10 cellular contexts compared by ENCODE assay signal in the genomic region with DNA sequence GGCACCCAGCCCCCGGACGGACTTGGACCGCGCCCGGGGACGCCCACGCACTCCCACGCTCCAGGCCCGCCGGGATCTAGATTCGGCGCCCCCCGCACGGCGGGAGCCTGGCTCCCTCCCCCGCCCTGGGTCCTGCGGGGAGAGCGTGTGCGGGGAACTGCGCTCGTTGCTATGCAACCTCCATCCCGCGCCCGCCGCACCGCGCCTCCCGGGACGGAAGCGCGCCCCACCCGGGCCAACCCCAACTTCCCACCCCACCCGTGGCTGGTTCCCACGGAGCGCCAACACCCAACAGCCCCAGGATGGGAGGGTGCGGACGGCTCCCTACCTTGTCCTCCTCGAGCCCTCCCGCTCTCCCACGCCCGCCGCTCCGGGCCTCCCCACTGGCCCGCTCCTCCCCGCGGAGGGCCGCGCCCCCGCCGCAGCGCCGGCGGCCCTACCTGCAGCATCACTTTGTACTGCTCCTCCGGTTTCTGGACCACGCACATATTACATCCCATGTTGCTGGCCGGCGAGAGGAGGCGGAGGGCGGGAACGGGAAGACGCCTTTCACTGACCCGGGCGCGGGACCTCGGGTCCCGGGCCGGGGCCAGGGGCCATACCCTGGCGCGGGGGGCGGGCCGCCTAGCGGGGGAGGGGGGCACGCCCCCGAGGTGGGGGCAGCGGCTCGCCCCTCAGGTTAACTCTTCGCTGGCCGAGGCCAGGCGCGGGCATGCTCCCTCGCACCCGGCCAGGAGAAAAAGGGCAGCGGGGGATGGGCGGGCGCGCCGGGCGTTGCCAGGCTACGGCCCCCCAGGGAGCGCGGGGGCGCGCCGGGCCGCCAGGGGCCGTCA. TPM values are rescaled to one million over a fixed set of nuclear protein-coding genes. Genes with fewer than 3 reads are reported as not detected.
DNase-seq lines count a peak whose midpoint lies in the region; ATAC-seq, FAIRE-seq and TF ChIP-seq lines count a peak whose summit lies in the region.
"Had no signal": no experiment of that assay in that cellular context is flagged by ENCODE, and none has a peak within 500 bp of the region (broad histone marks: within the 10 kb centered on the region; RNA-seq: fewer than 3 reads in every experiment).

A gene with protein sequence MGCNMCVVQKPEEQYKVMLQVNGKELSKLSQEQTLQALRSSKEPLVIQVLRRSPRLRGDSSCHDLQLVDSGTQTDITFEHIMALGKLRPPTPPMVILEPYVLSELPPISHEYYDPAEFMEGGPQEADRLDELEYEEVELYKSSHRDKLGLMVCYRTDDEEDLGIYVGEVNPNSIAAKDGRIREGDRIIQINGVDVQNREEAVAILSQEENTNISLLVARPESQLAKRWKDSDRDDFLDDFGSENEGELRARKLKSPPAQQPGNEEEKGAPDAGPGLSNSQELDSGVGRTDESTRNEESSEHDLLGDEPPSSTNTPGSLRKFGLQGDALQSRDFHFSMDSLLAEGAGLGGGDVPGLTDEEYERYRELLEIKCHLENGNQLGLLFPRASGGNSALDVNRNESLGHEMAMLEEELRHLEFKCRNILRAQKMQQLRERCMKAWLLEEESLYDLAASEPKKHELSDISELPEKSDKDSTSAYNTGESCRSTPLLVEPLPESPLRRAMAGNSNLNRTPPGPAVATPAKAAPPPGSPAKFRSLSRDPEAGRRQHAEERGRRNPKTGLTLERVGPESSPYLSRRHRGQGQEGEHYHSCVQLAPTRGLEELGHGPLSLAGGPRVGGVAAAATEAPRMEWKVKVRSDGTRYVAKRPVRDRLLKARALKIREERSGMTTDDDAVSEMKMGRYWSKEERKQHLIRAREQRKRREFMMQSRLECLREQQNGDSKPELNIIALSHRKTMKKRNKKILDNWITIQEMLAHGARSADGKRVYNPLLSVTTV (minus strand): TSS at position 746 of the 833 bp plus-strand sequence. CDS start 246 bp downstream, at position 500.

- no peak within 1 kb of the TSS; the same call in 1 of the 2 replicates for H3K27ac ChIP-seq in H1 (ENCODE audit: low read depth, low read length)

- H3K4me2 ChIP-seq in H1 (ENCODE audit: insufficient read depth in 1 of 2, low read depth in 2 of 2, low read length in 2 of 2), result peak within 1 kb of the TSS; percentile 75 to 79

- peak within 1 kb of the TSS; percentile 50 for H3K9ac ChIP-seq in NT2/D1 (ENCODE audit: insufficient read length, low read depth)
- H3K9ac ChIP-seq in H1 (replicated peaks in 1 of 4; ENCODE audit: extremely low read depth in 1 of 4, low read depth in 3 of 4, low read length in 3 of 4), result peak within 1 kb of the TSS in 3 of 4 experiments; percentile 13 to 43 (median 24); a peak in 4 of 7 replicates

- no peak for DNase-seq in Caco-2
- DNase-seq in NT2/D1 (ENCODE audit: low read depth, low spot score), result no peak
- peak in 1 of 2 experiments; percentile 67 for DNase-seq in H1 (ENCODE audit: low read depth in 1 of 2, low spot score in 2 of 2)
- DNase-seq in osteocyte (ENCODE audit: extremely low spot score, unreplicated experiment), result no peak
- no peak for DNase-seq in NCI-H128 (lab: John Stamatoyannopoulos, UW; ENCODE audit: unreplicated experiment)
- DNase-seq in NCI-H1092 treated with DMSO at 0.1 percent for 48 hours (lab: John Stamatoyannopoulos, UW), result no peak
- DNase-seq in OCI-M2 (lab: John Stamatoyannopoulos, UW; ENCODE audit: unreplicated experiment), result no peak
- DNase-seq: NCI-H510A had no signal

- H2AFZ ChIP-seq in H1 (ENCODE audit: low read length), result no peak within 1 kb of the TSS

- no peaks in the 10 kb centered on the region for H4K20me1 ChIP-seq in H1 (replicated peaks in 1 of 2; ENCODE audit: control insufficient read depth in 1 of 2, insufficient read depth in 2 of 2, low read length in 2 of 2)

- H3K9me3 Mint-ChIP-seq in Caco-2 (ENCODE audit: unreplicated experiment) (no peaks in the 10 kb centered on the region), osteocyte (ENCODE audit: unreplicated experiment) (peaks cover 11% of the 10 kb centered on the region)

- H4K91ac ChIP-seq in H1 (replicated peaks; ENCODE audit: insufficient read length, low read length), result no peak within 1 kb of the TSS

- no peak within 1 kb of the TSS for H2BK20ac ChIP-seq in H1 (ENCODE audit: low read length)

- intact Hi-C loops in Caco-2 (cut with micrococcal nuclease; ENCODE audit: unreplicated experiment), result no loop called here

- POLR2A ChIA-PET in Caco-2 (lab: Charles Lee), result no interaction called here
- POLR2A ChIA-PET in H1 (lab: Charles Lee; ENCODE audit: partially characterized antibody), result interaction anchor here (3.6 kb wide), 1 partner anchor 11 kb away, joined by 23 read pairs; no protein-coding TSS in a partner anchor

- H3K4me1 Mint-ChIP-seq in Caco-2 (ENCODE audit: low read depth, unreplicated experiment) (no peaks in the 10 kb centered on the region), osteocyte (ENCODE audit: unreplicated experiment) (peaks cover 7% of the 10 kb centered on the region)

- H3K36me3 ChIP-seq in Caco-2 (ENCODE audit: control insufficient read depth, insufficient read depth, low read length) (no peaks in the 10 kb centered on the region), NT2/D1 (ENCODE audit: insufficient read depth, insufficient read length, low read length) (no peaks in the 10 kb centered on the region), H1 (ENCODE audit: control insufficient read depth in 2 of 4, insufficient read depth in 4 of 4, low read length in 3 of 4) (no peaks in the 10 kb centered on the region)

- no peak within 1 kb of the TSS for H3K4ac ChIP-seq in H1 (replicated peaks; ENCODE audit: insufficient read length, low read depth, low read length)

- H3K27me3 Mint-ChIP-seq in Caco-2 (ENCODE audit: insufficient read depth, unreplicated experiment) (no peaks in the 10 kb centered on the region), osteocyte (ENCODE audit: unreplicated experiment) (no peaks in the 10 kb centered on the region)

- H3K27me3 ChIP-seq in Caco-2 (replicated peaks; ENCODE audit: control insufficient read depth, insufficient read depth, low read length), result no peaks in the 10 kb centered on the region; the same call in 1 of the 2 replicates
- H3K27me3 ChIP-seq in NT2/D1 (ENCODE audit: insufficient read depth, insufficient read length), result peaks cover 10% of the 10 kb centered on the region
- H3K27me3 ChIP-seq in H1 (replicated peaks in 1 of 4; ENCODE audit: control insufficient read depth in 3 of 4, extremely low read depth in 1 of 4, insufficient read depth in 3 of 4, low read length in 3 of 4), result peaks cover 0 to 6% (median 2%) of the 10 kb centered on the region in 4 experiments; a peak in 3 of 7 replicates

- FAIRE-seq in H1 (lab: Jason Lieb, UNC), result no peak
- FAIRE-seq: endometrium had no signal

- H3K56ac ChIP-seq in H1 (replicated peaks; ENCODE audit: insufficient read length, low read depth, low read length), result peak within 1 kb of the TSS; percentile 59

- no peak within 1 kb of the TSS for H2BK120ac ChIP-seq in H1 (replicated peaks; ENCODE audit: low read depth, low read length)

- H3K18ac ChIP-seq in H1 (ENCODE audit: extremely low read depth, low read length), result peak within 1 kb of the TSS; percentile 90

- TF ChIP-seq EP300 in H1 (IDR thresholded peaks at IDR 0.05; ENCODE audit: borderline replicate concordance in 1 of 2, low read depth in 2 of 2, low read length in 2 of 2), result no peak

- H3K36me3 Mint-ChIP-seq in Caco-2 (ENCODE audit: insufficient read depth, unreplicated experiment) (no peaks in the 10 kb centered on the region), osteocyte (ENCODE audit: unreplicated experiment) (no peaks in the 10 kb centered on the region)

- H3K23ac ChIP-seq in H1 (ENCODE audit: insufficient read length), result no peak within 1 kb of the TSS

- H2BK12ac ChIP-seq in H1 (ENCODE audit: low read depth, low read length), result no peak within 1 kb of the TSS

- ATAC-seq in GM18505 (IDR thresholded peaks at IDR 0.05; ENCODE audit: unreplicated experiment), result no peak

- peaks cover 15 to 42% of the 10 kb centered on the region in 2 experiments; a peak in 3 of 4 replicates for H3K79me2 ChIP-seq in H1 (ENCODE audit: control insufficient read depth in 1 of 2, insufficient read depth in 2 of 2, low read length in 2 of 2)

- BruUV-seq in Caco-2 (replicated peaks; lab: Mats Ljungman, UMichigan), result no TSS peak

- no peak for TF ChIP-seq RAD21 in H1 (IDR thresholded peaks at IDR 0.05 in 1 of 2, conservative IDR thresholded peaks at IDR 0.05 in 1 of 2; ENCODE audit: low read depth in 2 of 2, low read length in 2 of 2)

- no peak within 1 kb of the TSS for H3K14ac ChIP-seq in H1 (ENCODE audit: insufficient read length)

- no peak within 1 kb of the TSS for H2AK5ac ChIP-seq in H1 (ENCODE audit: low read depth, low read length)

- H3K4me1 ChIP-seq in Caco-2, result no peaks in the 10 kb centered on the region
- H3K4me1 ChIP-seq in NT2/D1 (ENCODE audit: insufficient read depth, insufficient read length), result no peaks in the 10 kb centered on the region
- H3K4me1 ChIP-seq in H1 (replicated peaks in 1 of 4; ENCODE audit: control insufficient read depth in 3 of 4, insufficient read depth in 4 of 4, low read length in 3 of 4), result peaks cover 6 to 20% (median 11%) of the 10 kb centered on the region in 4 experiments; a peak in 6 of 7 replicates

- H3K4me3 ChIP-seq in Caco-2 (ENCODE audit: low read depth, low read length) (peak within 1 kb of the TSS; percentile 21), NT2/D1 (ENCODE audit: insufficient read length, low read depth) (peak within 1 kb of the TSS; percentile 45), H1 (ENCODE audit: extremely low read depth in 1 of 4, insufficient read depth in 2 of 4, low read depth in 3 of 4, low read length in 4 of 4) (peak within 1 kb of the TSS; percentile 52 to 78 (median 58))

- H3K79me1 ChIP-seq in H1 (ENCODE audit: low read depth, low read length), result no peaks in the 10 kb centered on the region

- 0% methylated on average over 8 of the region's 96 CpGs; no CpG with 5 or more reads in 1 of the 2 experiments for WGBS in H1 (ENCODE audit: extremely low coverage in 1 of 2, insufficient coverage in 1 of 2, insufficient read length in 1 of 2, insufficient replicate concordance in 2 of 2, low coverage in 1 of 2, low lambda C conversion rate in 2 of 2, missing lambda C conversion rate in 1 of 2), 2 experiments

- CTCF ChIA-PET in Caco-2 (lab: Charles Lee), result no interaction called here
- CTCF ChIA-PET in H1 (lab: Charles Lee; ENCODE audit: partially characterized antibody), result no interaction called here

- no peaks in the 10 kb centered on the region for H3K23me2 ChIP-seq in H1 (ENCODE audit: low read depth, low read length)

- TF ChIP-seq POLR2A in H1 (IDR thresholded peaks at IDR 0.05; ENCODE audit: control extremely low read depth in 1 of 2, low read depth in 2 of 2, low read length in 2 of 2) (no peak; a peak in 1 of 3 replicates), GM18505 (IDR thresholded peaks at IDR 0.05; ENCODE audit: borderline replicate concordance, extremely low read depth, insufficient read depth, insufficient read length) (no peak)

- H2BK15ac ChIP-seq in H1 (ENCODE audit: low read length), result no peak within 1 kb of the TSS

- H3K4me3 Mint-ChIP-seq in Caco-2 (ENCODE audit: unreplicated experiment) (peak within 1 kb of the TSS; percentile 33), osteocyte (ENCODE audit: unreplicated experiment) (peak within 1 kb of the TSS; percentile 71)

- H4K8ac ChIP-seq in H1 (ENCODE audit: extremely low read depth, insufficient read depth, low read length), result peak within 1 kb of the TSS; percentile 79

- TF ChIP-seq CTCF in Caco-2 (IDR thresholded peaks at IDR 0.05; ENCODE audit: insufficient read depth in 1 of 2, low read depth in 1 of 2, low read length in 1 of 2, severe bottlenecking in 1 of 2, unreplicated experiment in 1 of 2) (no peak), H1 (IDR thresholded peaks at IDR 0.05; ENCODE audit: control extremely low read depth in 1 of 3, insufficient read depth in 1 of 3, low read depth in 1 of 3, low read length in 3 of 3) (no peak), osteocyte (IDR thresholded peaks at IDR 0.05) (no peak)

- no peaks in the 10 kb centered on the region for H3K9me3 ChIP-seq in Caco-2
- no peaks in the 10 kb centered on the region for H3K9me3 ChIP-seq in NT2/D1 (ENCODE audit: insufficient read depth, low read length)
- H3K9me3 ChIP-seq in H1 (ENCODE audit: insufficient read depth in 2 of 2, low read depth in 1 of 2, low read length in 1 of 2), result no peaks in the 10 kb centered on the region

- H3K27ac Mint-ChIP-seq in Caco-2 (ENCODE audit: unreplicated experiment) (no peak within 1 kb of the TSS), osteocyte (ENCODE audit: unreplicated experiment) (no peak within 1 kb of the TSS)

- H2BK5ac ChIP-seq in H1 (ENCODE audit: low read depth, low read length), result peak within 1 kb of the TSS; percentile 87

- no peak within 1 kb of the TSS for H4K5ac ChIP-seq in H1 (ENCODE audit: insufficient read length, low read depth, low read length)

RNA-seq across cellular contexts. Expression of the gene that starts here (rescaled TPM):
- total RNA-seq in Caco-2 (2022) (1.3 and 1.8 TPM in 2 replicates), osteocyte (23.9 and 26.6 TPM in 2 replicates)
- total RNA-seq in H1 (2021; fragmentation: NEBNext Ultra II Directional; extraction: Animal tissue kit (Norgen Biotek cat#: 25700)), result 169 and 174 TPM in 2 replicates
- 45.8 and 77.2 TPM in 2 replicates for polyA plus RNA-seq in H1 (2011; rRNA removed)
- polyA plus RNA-seq in H1 (2011; cell fraction: cytosol; rRNA removed), result 90.6 TPM
- 221 TPM for polyA plus RNA-seq in H1 (2011; cell fraction: nucleus; rRNA removed)
- 98.3 to 127 TPM (median 121 TPM) in 4 replicates for polyA plus RNA-seq in H1 (2012, experiment 1 of 2)
- polyA plus RNA-seq in H1 (2012, experiment 2 of 2), result 85.6 TPM
- 175 TPM for polyA plus RNA-seq in H1 (2013, experiment 1 of 2)
- polyA plus RNA-seq in H1 (2013, experiment 2 of 2), result 166 TPM
- polyA minus RNA-seq in H1 (2011; rRNA and poly(A)+ RNA removed), result 38.4 and 47.0 TPM in 2 replicates
- polyA minus RNA-seq in H1 (2011; cell fraction: cytosol; rRNA and poly(A)+ RNA removed), result 51.6 TPM
- polyA minus RNA-seq in H1 (2011; cell fraction: nucleus; rRNA and poly(A)+ RNA removed), result 37.1 TPM
